12 cellular contexts compared by ENCODE assay signal in genomic region chr9:79630521-79631403, GRCh38. TPM values are rescaled to one million over a fixed set of nuclear protein-coding genes. Genes with fewer than 3 reads are reported as not detected.
A peak's percentile ranks its signal among the peaks of the same experiment; 100 is the strongest.
DNase-seq lines count a peak whose midpoint lies in the region; ATAC-seq and TF ChIP-seq lines count a peak whose summit lies in the region.
"Had no signal": no experiment of that assay in that cellular context is flagged by ENCODE, and none has a peak within 500 bp of the region (broad histone marks: within the 10 kb centered on the region; RNA-seq: fewer than 3 reads in every experiment).

No MANE protein-coding gene starts in this region.

- no peak for TF ChIP-seq CTCF in GM06990 (IDR thresholded peaks at IDR 0.05; ENCODE audit: insufficient read depth, low read length, poor library complexity, severe bottlenecking)

- H3K4me1 Mint-ChIP-seq in T-helper 17 cell: peaks cover 42% of the 10 kb centered on the region

- no peaks in the 10 kb centered on the region for H3K27me3 Mint-ChIP-seq in T-helper 17 cell

- H3K36me3 ChIP-seq in GM06990 (ENCODE audit: control insufficient read depth, insufficient read depth, low read length): no peaks in the 10 kb centered on the region; the same call in 1 of the 2 replicates

- H3K27me3 ChIP-seq in GM06990 (replicated peaks; ENCODE audit: control insufficient read depth, insufficient read depth, low read length): no peaks in the 10 kb centered on the region

- intact Hi-C loops in Right ventricle myocardium inferior (cut with DNase I): no loop called here

- ATAC-seq in GM19328 (IDR thresholded peaks at IDR 0.05; ENCODE audit: unreplicated experiment) (peak; percentile 66), HG02852 (IDR thresholded peaks at IDR 0.05; ENCODE audit: unreplicated experiment) (peak; percentile 68), T-helper 17 cell (no peak), Right ventricle myocardium inferior (no peak)
- ATAC-seq: HCT116 had no signal

- H3K27ac Mint-ChIP-seq in T-helper 17 cell: peak overlapping the region; percentile 34

- no peak overlapping the region for H3K4me3 ChIP-seq in GM06990 (replicated peaks; ENCODE audit: low read depth, low read length)

- peak; percentile 62 for DNase-seq in GM06990 (ENCODE audit: extremely low read depth, insufficient read length)
- no peak for DNase-seq in T-helper 17 cell
- DNase-seq in SIG-M5 treated with dmso at 0.1 percent for 504 hours (lab: John Stamatoyannopoulos, UW; ENCODE audit: unreplicated experiment): no peak
- no peak for DNase-seq in Right ventricle myocardium inferior (ENCODE audit: missing footprints)
- DNase-seq in HUDEP-2 (lab: John Stamatoyannopoulos, UW; ENCODE audit: unreplicated experiment in 76 of 76): no peak
- DNase-seq in A172 (ENCODE audit: low spot score): no peak
- DNase-seq: mesenchymal stem cell, MM.1S, T1000 had no signal

- H3K36me3 Mint-ChIP-seq in T-helper 17 cell (ENCODE audit: low read depth): peaks cover 8% of the 10 kb centered on the region

- no peaks in the 10 kb centered on the region for H3K9me3 ChIP-seq in T-helper 17 cell (ENCODE audit: control insufficient read depth, low read length, poor library complexity, severe bottlenecking)

- H3K4me3 Mint-ChIP-seq in T-helper 17 cell: no peak overlapping the region

RNA-seq across cellular contexts. Expression of gene TLE4, which starts 59.0 kb away (rescaled TPM):
- total RNA-seq in T-helper 17 cell: 100 to 1,000 TPM; 104 to 154 TPM
- total RNA-seq in Right ventricle myocardium inferior: 12.1 TPM
- total RNA-seq in A172 (2014; rRNA removed; shearing (Covaris generic)): 337 and 363 TPM in 2 replicates

Comparison
In these comparisons a context has a peak if more than half of its experiments do, and no peak if none do; other contexts are left out.
1. ATAC-seq: peak in GM19328 (single experiment) and HG02852 (single experiment); none in T-helper 17 cell (single experiment) and Right ventricle myocardium inferior (single experiment).